Comparison of ENCODE assay signal across 28 cellular contexts in the genomic region with DNA sequence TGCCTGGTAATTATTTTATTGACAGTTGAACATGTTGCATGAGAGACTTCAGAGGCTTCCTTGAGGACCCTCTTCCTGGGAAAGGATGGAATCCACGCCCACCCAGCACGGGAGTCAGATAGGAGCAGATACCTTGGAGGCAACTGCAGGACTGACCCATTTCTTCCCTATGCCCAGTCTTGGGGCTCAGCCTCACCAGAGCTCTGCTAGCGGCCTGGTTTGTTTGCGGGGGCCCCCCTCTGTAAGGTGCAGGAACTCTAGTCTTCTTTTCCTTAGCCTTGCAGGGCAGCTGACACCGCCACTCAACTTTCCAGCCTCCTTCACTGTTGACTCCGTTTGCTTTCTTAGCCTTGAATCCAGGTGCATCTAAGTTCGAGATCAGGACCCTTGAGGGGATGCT.
DNase-seq lines count a peak whose midpoint lies in the region; FAIRE-seq and TF ChIP-seq lines count a peak whose summit lies in the region.
"Had no signal": no experiment of that assay in that cellular context is flagged by ENCODE, and none has a peak within 500 bp of the region (broad histone marks: within the 10 kb centered on the region; RNA-seq: fewer than 3 reads in every experiment).

No MANE protein-coding gene starts in this region.

- no peaks in the 10 kb centered on the region for H3K4me1 Mint-ChIP-seq in activated CD4-positive, alpha-beta memory T cell treated with anti-CD3 and anti-CD28 coated beads, Interleukin-2, amount 10 ng/mL, durations not matched to agents 7 days and 5 days
- H3K4me1 Mint-ChIP-seq: CD14-positive monocyte; CD4-positive, alpha-beta memory T cell; CD4-positive, CD25-positive, alpha-beta regulatory T cell; CD8-positive, alpha-beta memory T cell had no signal

- TF ChIP-seq CTCF in esophagus muscularis mucosa (IDR thresholded peaks at IDR 0.05): no peak
- TF ChIP-seq CTCF in PC-9 (conservative IDR thresholded peaks at IDR 0.05): no peak

- intact Hi-C loops in esophagus muscularis mucosa (cut with DNase I): no loop called here
- intact Hi-C loops in posterior vena cava (cut with DNase I): no loop called here
- intact Hi-C loops in PC-9 (cut with micrococcal nuclease; ENCODE audit: unreplicated experiment): no loop called here

- WGBS in esophagus muscularis mucosa: 81% methylated on average over 7 of the region's 7 CpGs

- no peak for TF ChIP-seq EP300 in esophagus muscularis mucosa (IDR thresholded peaks at IDR 0.05)

- no peaks in the 10 kb centered on the region; the same call in 1 of the 2 replicates for H4K20me1 ChIP-seq in PC-9 (ENCODE audit: insufficient read depth)
- H4K20me1 ChIP-seq: BLaER1 had no signal

- H3K36me3 ChIP-seq in esophagus muscularis mucosa (no peaks in the 10 kb centered on the region), PC-9 (ENCODE audit: low read depth) (no peaks in the 10 kb centered on the region)
- H3K36me3 ChIP-seq: BE2C, BLaER1 had no signal

- peaks cover 3% of the 10 kb centered on the region for H3K9me3 Mint-ChIP-seq in activated CD4-positive, alpha-beta memory T cell treated with anti-CD3 and anti-CD28 coated beads, Interleukin-2, amount 10 ng/mL, durations not matched to agents 7 days and 5 days

- H3K27me3 ChIP-seq in esophagus muscularis mucosa (peaks cover 0 to 58% (median 0%) of the 10 kb centered on the region in 4 donors), PC-9 (ENCODE audit: insufficient read depth, low read depth) (peaks cover 92% of the 10 kb centered on the region)
- H3K27me3 ChIP-seq: BE2C had no signal

- H2AFZ ChIP-seq in PC-9: no peak overlapping the region

- no peaks in the 10 kb centered on the region for H3K79me2 ChIP-seq in PC-9 (ENCODE audit: low read depth)

- H3K36me3 Mint-ChIP-seq in activated CD4-positive, alpha-beta memory T cell treated with anti-CD3 and anti-CD28 coated beads, Interleukin-2, amount 10 ng/mL, durations not matched to agents 7 days and 5 days (ENCODE audit: low read depth): no peaks in the 10 kb centered on the region
- H3K36me3 Mint-ChIP-seq: CD14-positive monocyte; CD4-positive, alpha-beta memory T cell; CD4-positive, CD25-positive, alpha-beta regulatory T cell; CD8-positive, alpha-beta memory T cell had no signal

- no peak for FAIRE-seq in H54 (lab: Jason Lieb, UNC)
- FAIRE-seq: A204.1, GM12878, GM12892, GM18507 had no signal

- H3K4me3 ChIP-seq in esophagus muscularis mucosa: no peak overlapping the region
- no peak overlapping the region for H3K4me3 ChIP-seq in PC-9
- H3K4me3 ChIP-seq: BLaER1, GM12878 had no signal

- no peak overlapping the region for H3K4me2 ChIP-seq in PC-9
- H3K4me2 ChIP-seq: BLaER1 had no signal

- H3K27ac ChIP-seq in esophagus muscularis mucosa (replicated peaks in 1 of 4) (no peak overlapping the region), PC-9 (no peak overlapping the region)
- H3K27ac ChIP-seq: BLaER1 had no signal

- H3K27me3 Mint-ChIP-seq in activated CD4-positive, alpha-beta memory T cell treated with anti-CD3 and anti-CD28 coated beads, Interleukin-2, amount 10 ng/mL, durations not matched to agents 7 days and 5 days: no peaks in the 10 kb centered on the region
- H3K27me3 Mint-ChIP-seq: CD4-positive, CD25-positive, alpha-beta regulatory T cell had no signal

- TF ChIP-seq POLR2A in esophagus muscularis mucosa (IDR thresholded peaks at IDR 0.05; ENCODE audit: low read depth) (no peak), H54 (IDR thresholded peaks at IDR 0.05; ENCODE audit: low read depth, low read length) (no peak)

- no peaks in the 10 kb centered on the region for H3F3A ChIP-seq in PC-9 (ENCODE audit: insufficient read depth, low read depth)

- H3K4me1 ChIP-seq in esophagus muscularis mucosa (no peaks in the 10 kb centered on the region), PC-9 (replicated peaks; ENCODE audit: insufficient read depth) (no peaks in the 10 kb centered on the region)
- H3K4me1 ChIP-seq: BE2C had no signal

- no peak overlapping the region for H3K4me3 Mint-ChIP-seq in activated CD4-positive, alpha-beta memory T cell treated with anti-CD3 and anti-CD28 coated beads, Interleukin-2, amount 10 ng/mL, durations not matched to agents 7 days and 5 days
- H3K4me3 Mint-ChIP-seq: CD14-positive monocyte; CD4-positive, alpha-beta memory T cell; CD8-positive, alpha-beta memory T cell had no signal

- CTCF ChIA-PET in activated CD4-positive, alpha-beta memory T cell treated with anti-CD3 and anti-CD28 coated beads, Interleukin-2, amount 10 ng/mL, durations not matched to agents 7 days and 5 days (lab: Charles Lee): no interaction called here
- CTCF ChIA-PET in PC-9 (lab: Charles Lee): no interaction called here

- POLR2A ChIA-PET in activated CD4-positive, alpha-beta memory T cell treated with anti-CD3 and anti-CD28 coated beads, Interleukin-2, amount 10 ng/mL, durations not matched to agents 7 days and 5 days (lab: Charles Lee): no interaction called here
- POLR2A ChIA-PET in PC-9 (lab: Charles Lee; ENCODE audit: unreplicated experiment): no interaction called here

- H3K9me2 ChIP-seq in PC-9 (ENCODE audit: insufficient read depth): 0 out of 2 replicates have a peak, but pooled peaks cover 5% of the 10 kb centered on the region

- no TSS peak for BruUV-seq in PC-9 (replicated peaks; lab: Mats Ljungman, UMichigan)

- H3K27ac Mint-ChIP-seq in activated CD4-positive, alpha-beta memory T cell treated with anti-CD3 and anti-CD28 coated beads, Interleukin-2, amount 10 ng/mL, durations not matched to agents 7 days and 5 days: no peak overlapping the region
- H3K27ac Mint-ChIP-seq: CD14-positive monocyte; CD4-positive, alpha-beta memory T cell; CD4-positive, CD25-positive, alpha-beta regulatory T cell; CD8-positive, alpha-beta memory T cell had no signal

- peak; percentile 21 for DNase-seq in esophagus muscularis mucosa (ENCODE audit: extremely low spot score)
- DNase-seq in mesenteric fat pad (ENCODE audit: low spot score): peak; percentile 49
- peak; percentile 37 for DNase-seq in posterior vena cava (ENCODE audit: low spot score)
- DNase-seq in activated CD4-positive, alpha-beta memory T cell treated with anti-CD3 and anti-CD28 coated beads, Interleukin-2, amount 10 ng/mL, durations not matched to agents 7 days and 5 days: no peak
- no peak for DNase-seq in H54 (ENCODE audit: insufficient read length, low spot score)
- DNase-seq in PC-9: no peak
- DNase-seq in NK-92 treated with Interleukin-12 subunit alpha and Interleukin-12 subunit beta, amount 100 ng/mL, for 24 hours (lab: John Stamatoyannopoulos, UW): no peak
- DNase-seq: 8988T; ACHN; BE2C; C1 segment of cervical spinal cord; CD4-positive, alpha-beta memory T cell; CD4-positive, CD25-positive, alpha-beta regulatory T cell; CD8-positive, alpha-beta memory T cell; COR-L47; DMS 273 treated with DMSO at 0.1 percent for 48 hours; DMS153; DMS53; DMS79; DND-41; EL; GDM1 had no signal

- peaks cover 0 to 5% (median 0%) of the 10 kb centered on the region in 4 donors for H3K9me3 ChIP-seq in esophagus muscularis mucosa
- H3K9me3 ChIP-seq in PC-9 (ENCODE audit: insufficient read depth, low read depth): no peaks in the 10 kb centered on the region
- H3K9me3 ChIP-seq: BE2C, BLaER1 had no signal

Comparison
In these comparisons a context has a peak if more than half of its experiments do, and no peak if none do; other contexts are left out.
1. DNase-seq: peak in esophagus muscularis mucosa (single experiment), mesenteric fat pad (single experiment) and posterior vena cava (single experiment); none in activated CD4-positive, alpha-beta memory T cell treated with anti-CD3 and anti-CD28 coated beads, Interleukin-2, amount 10 ng/mL, durations not matched to agents 7 days and 5 days (single experiment), H54 (single experiment), PC-9 (0 of 2) and NK-92 treated with Interleukin-12 subunit alpha and Interleukin-12 subunit beta, amount 100 ng/mL, for 24 hours (single experiment).